Comparison of ENCODE assay signal across 10 cellular contexts in genomic region chr5:32805966-32806626, GRCh38.
A peak's percentile ranks its signal among the peaks of the same experiment; 100 is the strongest.
DNase-seq lines count a peak whose midpoint lies in the region; ATAC-seq, FAIRE-seq and TF ChIP-seq lines count a peak whose summit lies in the region.
"Had no signal": no experiment of that assay in that cellular context is flagged by ENCODE, and none has a peak within 500 bp of the region (broad histone marks: within the 10 kb centered on the region; RNA-seq: fewer than 3 reads in every experiment).

No MANE protein-coding gene starts in this region.

- H3K9me3 Mint-ChIP-seq in activated T-cell treated with anti-CD3 and anti-CD28 coated beads, Interleukin-2, amount 50 U/mL, for 24 hours = peaks cover 9% of the 10 kb centered on the region

- TF ChIP-seq CTCF in omental fat pad (IDR thresholded peaks at IDR 0.05) = no peak

- H3K27me3 Mint-ChIP-seq in activated T-cell treated with anti-CD3 and anti-CD28 coated beads, Interleukin-2, amount 50 U/mL, for 24 hours = no peaks in the 10 kb centered on the region

- no peak overlapping the region for H3K4me3 Mint-ChIP-seq in activated T-cell treated with anti-CD3 and anti-CD28 coated beads, Interleukin-2, amount 50 U/mL, for 24 hours

- H3K36me3 Mint-ChIP-seq in activated T-cell treated with anti-CD3 and anti-CD28 coated beads, Interleukin-2, amount 50 U/mL, for 24 hours (ENCODE audit: low read depth) = no peaks in the 10 kb centered on the region

- no peak for TF ChIP-seq POLR2A in H54 (IDR thresholded peaks at IDR 0.05; ENCODE audit: low read depth, low read length)

- peak; percentile 78 for ATAC-seq in SK-N-SH treated with all-trans-retinoic acid at 6 μM for 48 hours
- no peak for ATAC-seq in omental fat pad (ENCODE audit: low FRiP score)

- peak; percentile 87 for FAIRE-seq in H54 (lab: Jason Lieb, UNC)

- no peaks in the 10 kb centered on the region for H3K4me1 Mint-ChIP-seq in activated T-cell treated with anti-CD3 and anti-CD28 coated beads, Interleukin-2, amount 50 U/mL, for 24 hours (ENCODE audit: low read depth)

- DNase-seq in H54 (ENCODE audit: insufficient read length, low spot score) (peak; percentile 25), glomerular visceral epithelial cell (ENCODE audit: extremely low spot score) (peak; percentile 69), smooth muscle cell of the brain vasculature (ENCODE audit: low read depth, low spot score) (peak; percentile 70), omental fat pad (ENCODE audit: low spot score) (no peak), retina (no peak)
- no peak for DNase-seq in activated T-cell treated with anti-CD3 and anti-CD28 coated beads, Interleukin-2, amount 50 U/mL, for 24 hours
- DNase-seq: activated T-cell treated with anti-CD3 and anti-CD28 coated beads for 4 hours, spleen, T-helper 9 cell had no signal

- H3K27ac Mint-ChIP-seq in activated T-cell treated with anti-CD3 and anti-CD28 coated beads, Interleukin-2, amount 50 U/mL, for 24 hours = no peak overlapping the region

TF ChIP-seq in SK-N-SH treated with all-trans-retinoic acid at 6 μM for 48 hours, 23 proteins besides CTCF, POLR2A, EP300 and RAD21:
- TF ChIP-seq POU6F1 (CRISPR knock-in tag; IDR thresholded peaks at IDR 0.05; ENCODE audit: borderline replicate concordance, low read depth) (no peak), ZC3H10 (CRISPR knock-in tag; IDR thresholded peaks at IDR 0.05) (no peak), BACH2 (CRISPR knock-in tag; IDR thresholded peaks at IDR 0.05; ENCODE audit: borderline replicate concordance) (no peak), SNAI2 (CRISPR knock-in tag; IDR thresholded peaks at IDR 0.05) (no peak), ARNTL (CRISPR knock-in tag; IDR thresholded peaks at IDR 0.05; ENCODE audit: borderline replicate concordance, low read depth) (no peak), ZNF70 (CRISPR knock-in tag; IDR thresholded peaks at IDR 0.05) (no peak), CREB5 (CRISPR knock-in tag; IDR thresholded peaks at IDR 0.05; ENCODE audit: low read depth) (no peak), OSR1 (CRISPR knock-in tag; IDR thresholded peaks at IDR 0.05) (no peak), ZFP30 (CRISPR knock-in tag; IDR thresholded peaks at IDR 0.05) (no peak), ESRRG (CRISPR knock-in tag; IDR thresholded peaks at IDR 0.05) (no peak), TOX (CRISPR knock-in tag; IDR thresholded peaks at IDR 0.05; ENCODE audit: borderline replicate concordance) (no peak), ISL1 (CRISPR knock-in tag; IDR thresholded peaks at IDR 0.05) (no peak), PATZ1 (CRISPR knock-in tag; IDR thresholded peaks at IDR 0.05; ENCODE audit: borderline replicate concordance) (no peak), RARB (CRISPR knock-in tag; IDR thresholded peaks at IDR 0.05) (no peak)

Comparison
In these comparisons a context has a peak if more than half of its experiments do, and no peak if none do; other contexts are left out.
1. DNase-seq: peak in H54 (single experiment), glomerular visceral epithelial cell (single experiment) and smooth muscle cell of the brain vasculature (single experiment); none in activated T-cell treated with anti-CD3 and anti-CD28 coated beads, Interleukin-2, amount 50 U/mL, for 24 hours (single experiment), omental fat pad (single experiment) and retina (single experiment).